In the genomic region with DNA sequence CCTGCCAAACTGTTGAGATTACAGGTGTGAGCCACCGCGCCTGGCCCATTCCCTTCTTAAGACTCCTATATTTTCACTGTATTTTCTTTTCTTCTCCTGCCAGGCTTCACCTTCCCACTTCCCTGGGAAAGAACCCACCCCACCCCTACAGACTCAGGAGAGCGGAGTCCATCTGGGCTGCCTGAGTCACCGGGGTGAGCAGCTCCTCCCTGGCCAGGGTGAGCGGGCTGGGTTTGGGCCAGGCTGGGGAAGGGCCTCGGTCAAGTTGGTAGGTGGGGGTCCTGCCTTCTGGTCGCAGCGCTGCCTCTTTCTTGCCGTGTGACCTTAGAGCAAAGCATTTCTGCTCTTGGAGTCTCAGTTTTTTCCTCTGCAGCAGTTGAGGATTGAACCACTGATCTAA, we compare ENCODE assay signal across 15 cellular contexts. TPM values are rescaled to one million over a fixed set of nuclear protein-coding genes. Genes with fewer than 3 reads are reported as not detected.
DNase-seq lines count a peak whose midpoint lies in the region; ATAC-seq and TF ChIP-seq lines count a peak whose summit lies in the region.
"Had no signal": no experiment of that assay in that cellular context is flagged by ENCODE, and none has a peak within 500 bp of the region (broad histone marks: within the 10 kb centered on the region; RNA-seq: fewer than 3 reads in every experiment).

No MANE protein-coding gene starts in this region.

- peak overlapping the region; percentile 29 for H3K27ac Mint-ChIP-seq in activated T-helper 1 cell treated with anti-CD3 and anti-CD28 coated beads, Interleukin-12 subunit alpha, Interleukin-12 subunit beta, Interleukin-2, Interleukin-4 antibody, amounts not matched to agents 30 ng/mL and 10 ng/mL and 1 ng/mL, durations not matched to agents 14 hours and 24 hours and 36 hours
- no peak overlapping the region for H3K27ac Mint-ChIP-seq in mesothelial cell of epicardium
- H3K27ac Mint-ChIP-seq: immature natural killer cell had no signal

- ATAC-seq in sciatic nerve (no peak), HG02840 (IDR thresholded peaks at IDR 0.05; ENCODE audit: low FRiP score, unreplicated experiment) (no peak)
- ATAC-seq: Panc1 had no signal

- DNase-seq in GM20000 (ENCODE audit: low spot score) (peak; percentile 8), mesothelial cell of epicardium (ENCODE audit: low spot score in 2 of 2, unreplicated experiment in 2 of 2) (no peak), sciatic nerve (ENCODE audit: low spot score) (peak; percentile 48), NCI-H146 treated with DMSO at 0.1 percent for 48 hours (lab: John Stamatoyannopoulos, UW; ENCODE audit: unreplicated experiment) (no peak), NCI-H748 (lab: John Stamatoyannopoulos, UW; ENCODE audit: unreplicated experiment) (no peak)
- no peak for DNase-seq in activated T-helper 1 cell treated with anti-CD3 and anti-CD28 coated beads, Interleukin-12 subunit alpha, Interleukin-12 subunit beta, Interleukin-2, Interleukin-4 antibody, amounts not matched to agents 30 ng/mL and 10 ng/mL and 1 ng/mL, durations not matched to agents 14 hours and 24 hours and 36 hours (ENCODE audit: low spot score)
- DNase-seq: foreskin melanocyte, left ventricle myocardium inferior, NCI-H2171 treated with DMSO at 0.1 percent for 48 hours, NCI-H524, uterus had no signal

- no peak overlapping the region for H3K4me3 Mint-ChIP-seq in activated T-helper 1 cell treated with anti-CD3 and anti-CD28 coated beads, Interleukin-12 subunit alpha, Interleukin-12 subunit beta, Interleukin-2, Interleukin-4 antibody, amounts not matched to agents 30 ng/mL and 10 ng/mL and 1 ng/mL, durations not matched to agents 14 hours and 24 hours and 36 hours
- peak overlapping the region; percentile 50 for H3K4me3 Mint-ChIP-seq in mesothelial cell of epicardium

- no peaks in the 10 kb centered on the region for H3K9me3 Mint-ChIP-seq in activated T-helper 1 cell treated with anti-CD3 and anti-CD28 coated beads, Interleukin-12 subunit alpha, Interleukin-12 subunit beta, Interleukin-2, Interleukin-4 antibody, amounts not matched to agents 30 ng/mL and 10 ng/mL and 1 ng/mL, durations not matched to agents 14 hours and 24 hours and 36 hours
- no peaks in the 10 kb centered on the region for H3K9me3 Mint-ChIP-seq in mesothelial cell of epicardium
- H3K9me3 Mint-ChIP-seq: activated naive CD8-positive, alpha-beta T cell treated with anti-CD3 and anti-CD28 coated beads, Interleukin-2, amount 50 U/mL, for 24 hours; immature natural killer cell had no signal

- H3K27me3 Mint-ChIP-seq in activated T-helper 1 cell treated with anti-CD3 and anti-CD28 coated beads, Interleukin-12 subunit alpha, Interleukin-12 subunit beta, Interleukin-2, Interleukin-4 antibody, amounts not matched to agents 30 ng/mL and 10 ng/mL and 1 ng/mL, durations not matched to agents 14 hours and 24 hours and 36 hours (ENCODE audit: insufficient read depth): peaks cover 46% of the 10 kb centered on the region
- H3K27me3 Mint-ChIP-seq in mesothelial cell of epicardium (ENCODE audit: low read depth): peaks cover 20% of the 10 kb centered on the region

- peaks cover 17% of the 10 kb centered on the region for H3K4me1 Mint-ChIP-seq in activated T-helper 1 cell treated with anti-CD3 and anti-CD28 coated beads, Interleukin-12 subunit alpha, Interleukin-12 subunit beta, Interleukin-2, Interleukin-4 antibody, amounts not matched to agents 30 ng/mL and 10 ng/mL and 1 ng/mL, durations not matched to agents 14 hours and 24 hours and 36 hours (ENCODE audit: low read depth)
- peaks cover 14% of the 10 kb centered on the region for H3K4me1 Mint-ChIP-seq in mesothelial cell of epicardium

- no peak for TF ChIP-seq CTCF in GM20000 (IDR thresholded peaks at IDR 0.05; ENCODE audit: extremely low read depth, missing control alignments)
- no peak for TF ChIP-seq CTCF in mesothelial cell of epicardium (IDR thresholded peaks at IDR 0.05; ENCODE audit: unreplicated experiment)

- intact Hi-C loops in activated T-helper 1 cell treated with anti-CD3 and anti-CD28 coated beads, Interleukin-12 subunit alpha, Interleukin-12 subunit beta, Interleukin-2, Interleukin-4 antibody, amounts not matched to agents 30 ng/mL and 10 ng/mL and 1 ng/mL, durations not matched to agents 14 hours and 24 hours and 36 hours (cut with micrococcal nuclease): loop anchor here (1.0 to 5.0 kb wide), 2 partner anchors 162 to 299 kb away; no protein-coding TSS in a partner anchor
- intact Hi-C loops in sciatic nerve (cut with DNase I): no loop called here

- H3K36me3 Mint-ChIP-seq in activated T-helper 1 cell treated with anti-CD3 and anti-CD28 coated beads, Interleukin-12 subunit alpha, Interleukin-12 subunit beta, Interleukin-2, Interleukin-4 antibody, amounts not matched to agents 30 ng/mL and 10 ng/mL and 1 ng/mL, durations not matched to agents 14 hours and 24 hours and 36 hours (ENCODE audit: low read depth): no peaks in the 10 kb centered on the region
- no peaks in the 10 kb centered on the region for H3K36me3 Mint-ChIP-seq in mesothelial cell of epicardium

RNA-seq across cellular contexts. Expression of a gene that starts 2.1 kb away (rescaled TPM):
- 6.1 and 7.4 TPM in 2 replicates for total RNA-seq in activated T-helper 1 cell treated with anti-CD3 and anti-CD28 coated beads, Interleukin-12 subunit alpha, Interleukin-12 subunit beta, Interleukin-2, Interleukin-4 antibody, amounts not matched to agents 30 ng/mL and 10 ng/mL and 1 ng/mL, durations not matched to agents 14 hours and 24 hours and 36 hours
- total RNA-seq in mesothelial cell of epicardium: 25.0 to 27.5 TPM (median 26.4 TPM) in 3 replicates
- 6.8 TPM for total RNA-seq in sciatic nerve

Comparison
In these comparisons a context has a peak if more than half of its experiments do, and no peak if none do; other contexts are left out.
1. DNase-seq: peak in GM20000 (single experiment) and sciatic nerve (single experiment); none in activated T-helper 1 cell treated with anti-CD3 and anti-CD28 coated beads, Interleukin-12 subunit alpha, Interleukin-12 subunit beta, Interleukin-2, Interleukin-4 antibody, amounts not matched to agents 30 ng/mL and 10 ng/mL and 1 ng/mL, durations not matched to agents 14 hours and 24 hours and 36 hours (single experiment), mesothelial cell of epicardium (0 of 2), NCI-H146 treated with DMSO at 0.1 percent for 48 hours (single experiment) and NCI-H748 (single experiment).